17 cellular contexts compared by ENCODE assay signal in the genomic region with DNA sequence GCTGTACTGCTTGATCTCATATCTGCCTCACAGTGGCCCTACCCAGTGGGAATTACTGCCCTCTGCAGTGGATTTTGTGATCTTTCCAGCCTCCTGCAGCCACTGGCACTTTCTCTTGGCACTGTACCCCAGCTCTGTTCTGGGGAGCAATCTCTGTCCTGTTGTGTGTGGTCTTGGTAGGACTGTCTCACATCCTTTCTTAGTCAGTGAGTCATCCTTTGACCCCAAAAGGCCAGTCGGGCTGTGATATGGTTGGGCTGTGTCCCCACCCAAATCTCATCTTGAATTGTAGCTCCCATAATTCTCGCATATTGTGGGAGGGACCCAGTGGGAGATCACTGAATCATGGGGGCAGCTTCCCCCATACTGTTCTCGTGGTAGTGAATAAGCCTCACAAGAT.
DNase-seq lines count a peak whose midpoint lies in the region; ATAC-seq, FAIRE-seq and TF ChIP-seq lines count a peak whose summit lies in the region.
"Had no signal": no experiment of that assay in that cellular context is flagged by ENCODE, and none has a peak within 500 bp of the region (broad histone marks: within the 10 kb centered on the region; RNA-seq: fewer than 3 reads in every experiment).

No MANE protein-coding gene starts in this region.

- H3K27ac ChIP-seq in H1 (ENCODE audit: low read depth, low read length) (no peak overlapping the region), neuronal stem cell (replicated peaks; ENCODE audit: low read length) (no peak overlapping the region), SJCRH30 (no peak overlapping the region)
- H3K27ac ChIP-seq: C4-2B had no signal

- H2BK20ac ChIP-seq in H1 (ENCODE audit: low read length): no peak overlapping the region

- H3K4me2 ChIP-seq in H1 (ENCODE audit: insufficient read depth in 1 of 2, low read depth in 2 of 2, low read length in 2 of 2) (no peak overlapping the region), neuronal stem cell (ENCODE audit: insufficient read depth, low read length, poor library complexity, severe bottlenecking) (no peak overlapping the region)

- H2AK5ac ChIP-seq in H1 (ENCODE audit: low read depth, low read length) (no peak overlapping the region), neuronal stem cell (ENCODE audit: low read depth, low read length) (no peak overlapping the region)

- FAIRE-seq in H1 (lab: Jason Lieb, UNC): no peak
- FAIRE-seq: D721Med, K562 had no signal

- H2AFZ ChIP-seq in H1 (ENCODE audit: low read length) (no peak overlapping the region), neuronal stem cell (ENCODE audit: low read length) (no peak overlapping the region)

- TF ChIP-seq RAD21 in H1 (IDR thresholded peaks at IDR 0.05 in 1 of 2, conservative IDR thresholded peaks at IDR 0.05 in 1 of 2; ENCODE audit: low read depth in 2 of 2, low read length in 2 of 2): no peak

- H3K56ac ChIP-seq in H1 (replicated peaks; ENCODE audit: insufficient read length, low read depth, low read length): no peak overlapping the region

- H2BK12ac ChIP-seq in H1 (ENCODE audit: low read depth, low read length): peak overlapping the region; percentile 10; the same call in 1 of the 2 replicates
- no peak overlapping the region for H2BK12ac ChIP-seq in neuronal stem cell (ENCODE audit: low read length)

- no peak overlapping the region for H3K14ac ChIP-seq in H1 (ENCODE audit: insufficient read length)
- no peak overlapping the region for H3K14ac ChIP-seq in neuronal stem cell (ENCODE audit: low read length)

- no peak overlapping the region for H2BK15ac ChIP-seq in H1 (ENCODE audit: low read length)
- H2BK15ac ChIP-seq in neuronal stem cell (ENCODE audit: low read length): peak overlapping the region; percentile 50

- H3K4me1 ChIP-seq in H1 (replicated peaks in 1 of 4; ENCODE audit: control insufficient read depth in 3 of 4, insufficient read depth in 4 of 4, low read length in 3 of 4) (peaks cover 4 to 8% (median 5%) of the 10 kb centered on the region in 4 experiments; a peak in 6 of 7 replicates), neuronal stem cell (ENCODE audit: control insufficient read depth in 2 of 2, insufficient read depth in 1 of 2, low read depth in 1 of 2, low read length in 2 of 2) (peaks cover 10 to 16% of the 10 kb centered on the region in 2 donors), SJCRH30 (peaks cover 5% of the 10 kb centered on the region; the same call in 1 of the 2 replicates)

- no peaks in the 10 kb centered on the region for H3K36me3 ChIP-seq in H1 (ENCODE audit: control insufficient read depth in 2 of 4, insufficient read depth in 4 of 4, low read length in 3 of 4)
- H3K36me3 ChIP-seq in neuronal stem cell (replicated peaks in 1 of 2; ENCODE audit: control insufficient read depth in 2 of 2, insufficient read depth in 2 of 2, low read length in 2 of 2): peaks cover 0 to 3% of the 10 kb centered on the region in 2 donors
- no peaks in the 10 kb centered on the region for H3K36me3 ChIP-seq in SJCRH30
- H3K36me3 ChIP-seq: HAP-1 had no signal

- TF ChIP-seq CTCF in H1 (IDR thresholded peaks at IDR 0.05; ENCODE audit: control extremely low read depth in 1 of 3, insufficient read depth in 1 of 3, low read depth in 1 of 3, low read length in 3 of 3): peak in 1 of 3 experiments; percentile 1; a peak in 1 of 4 replicates

- H4K20me1 ChIP-seq in H1 (replicated peaks in 1 of 2; ENCODE audit: control insufficient read depth in 1 of 2, insufficient read depth in 2 of 2, low read length in 2 of 2): no peaks in the 10 kb centered on the region

- DNase-seq in EH (ENCODE audit: low read depth) (peak; percentile 46), HT1080 (ENCODE audit: low read depth) (peak; percentile 53), H1 (ENCODE audit: low read depth in 1 of 2, low spot score in 2 of 2) (no peak), neuronal stem cell (ENCODE audit: low spot score) (no peak), GM19238 (ENCODE audit: insufficient read length, low spot score) (no peak), SJCRH30 (no peak)
- DNase-seq in stimulated activated CD8-positive, alpha-beta memory T cell treated with anti-CD3 and anti-CD28 coated beads, Interleukin-4, amount 100 ng/mL, for 48 hours: no peak
- DNase-seq: MV-4-11, NCI-H187, NCI-H226, NCI-H524 treated with DMSO at 0.1 percent for 48 hours, PC-3 had no signal

- no peak overlapping the region for H2BK5ac ChIP-seq in H1 (ENCODE audit: low read depth, low read length)
- no peak overlapping the region for H2BK5ac ChIP-seq in neuronal stem cell (ENCODE audit: low read length)

- H4K8ac ChIP-seq in H1 (ENCODE audit: extremely low read depth, insufficient read depth, low read length) (no peak overlapping the region), neuronal stem cell (ENCODE audit: low read depth, low read length) (no peak overlapping the region)

- no peaks in the 10 kb centered on the region for H3K79me2 ChIP-seq in H1 (ENCODE audit: control insufficient read depth in 1 of 2, insufficient read depth in 2 of 2, low read length in 2 of 2)

- H3K4ac ChIP-seq in H1 (replicated peaks; ENCODE audit: insufficient read length, low read depth, low read length): no peak overlapping the region
- H3K4ac ChIP-seq in neuronal stem cell (ENCODE audit: low read length): no peak overlapping the region

- H3K9me3 ChIP-seq in H1 (ENCODE audit: insufficient read depth in 2 of 2, low read depth in 1 of 2, low read length in 1 of 2) (no peaks in the 10 kb centered on the region), neuronal stem cell (replicated peaks in 1 of 2; ENCODE audit: control insufficient read depth in 2 of 2, insufficient read depth in 1 of 2, low read depth in 1 of 2, low read length in 2 of 2) (peaks cover 3 to 6% of the 10 kb centered on the region in 2 donors), SJCRH30 (replicated peaks) (no peaks in the 10 kb centered on the region)
- H3K9me3 ChIP-seq: HAP-1 had no signal

- H4K91ac ChIP-seq in H1 (replicated peaks; ENCODE audit: insufficient read length, low read length) (no peak overlapping the region), neuronal stem cell (ENCODE audit: low read depth, low read length, poor library complexity) (no peak overlapping the region)

- H3K79me1 ChIP-seq in H1 (ENCODE audit: low read depth, low read length): no peaks in the 10 kb centered on the region
- no peaks in the 10 kb centered on the region for H3K79me1 ChIP-seq in neuronal stem cell (ENCODE audit: low read depth, low read length)

- H3K4me3 ChIP-seq in H1 (ENCODE audit: extremely low read depth in 1 of 4, insufficient read depth in 2 of 4, low read depth in 3 of 4, low read length in 4 of 4): no peak overlapping the region
- H3K4me3 ChIP-seq in neuronal stem cell (ENCODE audit: low read length in 2 of 2): peak overlapping the region in 1 of 2 donors; percentile 10
- no peak overlapping the region for H3K4me3 ChIP-seq in SJCRH30
- H3K4me3 ChIP-seq: HAP-1, K562 had no signal

- WGBS in H1 (ENCODE audit: extremely low coverage in 1 of 2, insufficient coverage in 1 of 2, insufficient read length in 1 of 2, insufficient replicate concordance in 2 of 2, low coverage in 1 of 2, low lambda C conversion rate in 2 of 2, missing lambda C conversion rate in 1 of 2), 2 experiments: 93% methylated on average over 3 of the region's 3 CpGs; no CpG with 5 or more reads in 1 of the 2 experiments
- WGBS in neuronal stem cell (ENCODE audit: extremely low coverage in 2 of 2, insufficient read length in 2 of 2, insufficient replicate concordance in 1 of 2), 2 donors: no CpG with 5 or more reads among the region's 3 CpGs

- H3K23ac ChIP-seq in H1 (ENCODE audit: insufficient read length): no peak overlapping the region
- no peak overlapping the region for H3K23ac ChIP-seq in neuronal stem cell (ENCODE audit: low read depth, low read length, poor library complexity)

- CTCF ChIA-PET in H1 (lab: Charles Lee; ENCODE audit: partially characterized antibody): interaction anchor here (0.7 kb wide), 1 partner anchor 34 kb away, joined by 5 read pairs; no protein-coding TSS in a partner anchor

- no peaks in the 10 kb centered on the region for H3K27me3 ChIP-seq in H1 (replicated peaks in 1 of 4; ENCODE audit: control insufficient read depth in 3 of 4, extremely low read depth in 1 of 4, insufficient read depth in 3 of 4, low read length in 3 of 4)
- H3K27me3 ChIP-seq in neuronal stem cell (ENCODE audit: control insufficient read depth in 3 of 3, insufficient read depth in 3 of 3, low read depth in 1 of 3, low read length in 3 of 3): no peaks in the 10 kb centered on the region
- no peaks in the 10 kb centered on the region for H3K27me3 ChIP-seq in SJCRH30

- no peaks in the 10 kb centered on the region for H3K23me2 ChIP-seq in H1 (ENCODE audit: low read depth, low read length)

- no peak overlapping the region for H3K9ac ChIP-seq in H1 (replicated peaks in 1 of 4; ENCODE audit: extremely low read depth in 1 of 4, low read depth in 3 of 4, low read length in 3 of 4)
- no peak overlapping the region for H3K9ac ChIP-seq in neuronal stem cell (ENCODE audit: low read depth, low read length, poor library complexity)

- TF ChIP-seq EP300 in H1 (IDR thresholded peaks at IDR 0.05; ENCODE audit: borderline replicate concordance in 1 of 2, low read depth in 2 of 2, low read length in 2 of 2): no peak

- POLR2A ChIA-PET in H1 (lab: Charles Lee; ENCODE audit: partially characterized antibody): no interaction called here

- H3K18ac ChIP-seq in H1 (ENCODE audit: extremely low read depth, low read length) (no peak overlapping the region; the same call in 1 of the 2 replicates), neuronal stem cell (ENCODE audit: low read length) (peak overlapping the region; percentile 73)

- H4K5ac ChIP-seq in H1 (ENCODE audit: insufficient read length, low read depth, low read length): no peak overlapping the region

- TF ChIP-seq POLR2A in H1 (IDR thresholded peaks at IDR 0.05; ENCODE audit: control extremely low read depth in 1 of 2, low read depth in 2 of 2, low read length in 2 of 2): no peak

- no peak overlapping the region for H2BK120ac ChIP-seq in H1 (replicated peaks; ENCODE audit: low read depth, low read length)
- H2BK120ac ChIP-seq in neuronal stem cell (ENCODE audit: low read depth, low read length): no peak overlapping the region

- no peak for ATAC-seq in GM18511 (IDR thresholded peaks at IDR 0.05; ENCODE audit: unreplicated experiment)
- ATAC-seq: K562, PC-3 had no signal

TF ChIP-seq in H1, 55 proteins besides CTCF, POLR2A, EP300 and RAD21 (continues in another document):
- TF ChIP-seq BACH1 (IDR thresholded peaks at IDR 0.05; ENCODE audit: low read length) (no peak), NRF1 (IDR thresholded peaks at IDR 0.05; ENCODE audit: low read depth, low read length) (no peak), SP2 (IDR thresholded peaks at IDR 0.05; ENCODE audit: low read length) (no peak)
- TF ChIP-seq, protein P1, sequence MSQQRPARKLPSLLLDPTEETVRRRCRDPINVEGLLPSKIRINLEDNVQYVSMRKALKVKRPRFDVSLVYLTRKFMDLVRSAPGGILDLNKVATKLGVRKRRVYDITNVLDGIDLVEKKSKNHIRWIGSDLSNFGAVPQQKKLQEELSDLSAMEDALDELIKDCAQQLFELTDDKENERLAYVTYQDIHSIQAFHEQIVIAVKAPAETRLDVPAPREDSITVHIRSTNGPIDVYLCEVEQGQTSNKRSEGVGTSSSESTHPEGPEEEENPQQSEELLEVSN (IDR thresholded peaks at IDR 0.05): no peak

Comparison
In these comparisons a context has a peak if more than half of its experiments do, and no peak if none do; other contexts are left out.
1. DNase-seq: peak in EH (single experiment) and HT1080 (single experiment); none in H1 (0 of 2), neuronal stem cell (single experiment), stimulated activated CD8-positive, alpha-beta memory T cell treated with anti-CD3 and anti-CD28 coated beads, Interleukin-4, amount 100 ng/mL, for 48 hours (single experiment), GM19238 (single experiment) and SJCRH30 (0 of 2).